Comparison of ENCODE assay signal across 18 cellular contexts in genomic region chr2:137960223-137960622, GRCh38. TPM values are rescaled to one million over a fixed set of nuclear protein-coding genes. Genes with fewer than 3 reads are reported as not detected.
DNase-seq lines count a peak whose midpoint lies in the region; ATAC-seq, FAIRE-seq and TF ChIP-seq lines count a peak whose summit lies in the region.
"Had no signal": no experiment of that assay in that cellular context is flagged by ENCODE, and none has a peak within 500 bp of the region (broad histone marks: within the 10 kb centered on the region; RNA-seq: fewer than 3 reads in every experiment).

No MANE protein-coding gene starts in this region.

- intact Hi-C loops in pancreas (cut with DNase I), result no loop called here

- WGBS in pancreas, 2 donors, result 89 to 90% methylated on average over 4 of the region's 4 CpGs

- no peaks in the 10 kb centered on the region for H3K9me3 ChIP-seq in pancreas
- H3K9me3 ChIP-seq: SK-N-SH had no signal

- no peak overlapping the region for H3K27ac ChIP-seq in pancreas

- ATAC-seq in activated T-helper 17 cell treated with anti-CD3 and anti-CD28 coated beads, Interleukin-2, amount 50 U/mL, for 72 hours (replicated peaks), result peak; percentile 19
- ATAC-seq in pancreas, result no peak
- ATAC-seq: GM23338, Right ventricle myocardium inferior had no signal

- no peak for TF ChIP-seq CTCF in pancreas (IDR thresholded peaks at IDR 0.05)

- no peak overlapping the region for H3K27ac Mint-ChIP-seq in activated T-helper 17 cell treated with anti-CD3 and anti-CD28 coated beads, Interleukin-2, amount 50 U/mL, for 72 hours
- H3K27ac Mint-ChIP-seq: CD4-positive, alpha-beta memory T cell; GM23338 had no signal

- no peak overlapping the region for H3K4me3 ChIP-seq in pancreas
- H3K4me3 ChIP-seq: GM23338 had no signal

- H3K4me1 Mint-ChIP-seq in activated T-helper 17 cell treated with anti-CD3 and anti-CD28 coated beads, Interleukin-2, amount 50 U/mL, for 72 hours, result no peaks in the 10 kb centered on the region

- H3K36me3 Mint-ChIP-seq in activated T-helper 17 cell treated with anti-CD3 and anti-CD28 coated beads, Interleukin-2, amount 50 U/mL, for 72 hours (ENCODE audit: low read depth), result no peaks in the 10 kb centered on the region
- H3K36me3 Mint-ChIP-seq: CD4-positive, alpha-beta memory T cell had no signal

- FAIRE-seq in GM12892 (lab: Jason Lieb, UNC), result no peak
- no peak for FAIRE-seq in pancreas (lab: Jason Lieb, UNC)

- peak; percentile 37 for DNase-seq in ELR (ENCODE audit: low read depth)
- DNase-seq in M059J (ENCODE audit: low read depth), result peak; percentile 16
- peak; percentile 10 to 83 for DNase-seq in lung microvascular endothelial cell (ENCODE audit: low read depth in 2 of 2)
- DNase-seq in GM12892 (ENCODE audit: insufficient read length), result no peak
- DNase-seq in pancreas, result no peak
- no peak for DNase-seq in activated T-cell treated with anti-CD3 and anti-CD28 coated beads, Interleukin-2, amount 50 U/mL, for 48 hours
- DNase-seq: CD4-positive, alpha-beta memory T cell; MM.1S; NCI-H1417 treated with DMSO at 0.1 percent for 48 hours; NCI-H2029; NCI-H2171; NCI-H446 treated with DMSO at 0.1 percent for 48 hours; SK-N-SH had no signal

- no peak for TF ChIP-seq POLR2A in GM12892 (IDR thresholded peaks at IDR 0.05; ENCODE audit: low read depth, low read length)

- no peaks in the 10 kb centered on the region for H3K36me3 ChIP-seq in pancreas

- H3K4me1 ChIP-seq in pancreas, result peaks cover 5 to 9% (median 6%) of the 10 kb centered on the region in 3 donors

- H3K27me3 Mint-ChIP-seq in activated T-helper 17 cell treated with anti-CD3 and anti-CD28 coated beads, Interleukin-2, amount 50 U/mL, for 72 hours, result no peaks in the 10 kb centered on the region
- H3K27me3 Mint-ChIP-seq: CD4-positive, alpha-beta memory T cell had no signal

- H3K4me3 Mint-ChIP-seq in activated T-helper 17 cell treated with anti-CD3 and anti-CD28 coated beads, Interleukin-2, amount 50 U/mL, for 72 hours, result no peak overlapping the region
- H3K4me3 Mint-ChIP-seq: CD4-positive, alpha-beta memory T cell; GM23338 had no signal

- no peaks in the 10 kb centered on the region for H3K27me3 ChIP-seq in pancreas

- no peaks in the 10 kb centered on the region for H3K9me3 Mint-ChIP-seq in activated T-helper 17 cell treated with anti-CD3 and anti-CD28 coated beads, Interleukin-2, amount 50 U/mL, for 72 hours
- H3K9me3 Mint-ChIP-seq: GM23338 had no signal

RNA-seq across cellular contexts. Expression of gene HNMT, which starts 4.0 kb away (rescaled TPM):
- total RNA-seq in M059J (2014; rRNA removed; shearing (Covaris generic)), result 9.7 and 9.8 TPM in 2 replicates
- total RNA-seq in activated T-helper 17 cell treated with anti-CD3 and anti-CD28 coated beads, Interleukin-2, amount 50 U/mL, for 72 hours, result not detected
- 1.4 and 5.7 TPM in 2 replicates for total RNA-seq in lung microvascular endothelial cell
- not detected for polyA plus RNA-seq in GM12892 (2012; ENCODE audit: missing spikeins)
- 10 to 100 TPM; 14.8 to 44.6 (median 20.4) TPM for total RNA-seq in pancreas
- polyA plus RNA-seq in pancreas, result 10 to 100 TPM; 32.7 to 40.0 TPM
- total RNA-seq: G401; T-helper 1 cell treated with Interleukin-12 subunit alpha and Interleukin-12 subunit beta and Interleukin-4 antibody, amounts not matched to agents 30 ng/mL and 1 ng/mL, for 36 hours had no signal
- polyA plus RNA-seq: CD4-positive, alpha-beta memory T cell had no signal

Comparison
In these comparisons a context has a peak if more than half of its experiments do, and no peak if none do; other contexts are left out.
1. DNase-seq: peak in ELR (single experiment), M059J (single experiment) and lung microvascular endothelial cell (2 of 2); none in GM12892 (single experiment), pancreas (0 of 6) and activated T-cell treated with anti-CD3 and anti-CD28 coated beads, Interleukin-2, amount 50 U/mL, for 48 hours (0 of 2).